ENCODE assay signal across 17 cellular contexts in genomic region chr16:67940436-67941089, GRCh38. TPM values are rescaled to one million over a fixed set of nuclear protein-coding genes. Genes with fewer than 3 reads are reported as not detected.
DNase-seq lines count a peak whose midpoint lies in the region; ATAC-seq and TF ChIP-seq lines count a peak whose summit lies in the region.
"Had no signal": no experiment of that assay in that cellular context is flagged by ENCODE, and none has a peak within 500 bp of the region (broad histone marks: within the 10 kb centered on the region; RNA-seq: fewer than 3 reads in every experiment).

No MANE protein-coding gene starts in this region.

- H3K4me3 Mint-ChIP-seq in activated CD8-positive, alpha-beta memory T cell treated with anti-CD3 and anti-CD28 coated beads, Interleukin-2, amount 10 ng/mL, durations not matched to agents 7 days and 5 days: no peak overlapping the region
- H3K4me3 Mint-ChIP-seq in WTC11: no peak overlapping the region
- H3K4me3 Mint-ChIP-seq in nephron progenitor cell: no peak overlapping the region

- TF ChIP-seq CTCF in WTC11 (IDR thresholded peaks at IDR 0.05) (no peak), nephron progenitor cell (IDR thresholded peaks at IDR 0.05) (no peak), ovary (IDR thresholded peaks at IDR 0.05) (no peak)

- TF ChIP-seq POLR2A in ovary (IDR thresholded peaks at IDR 0.05): no peak

- intact Hi-C loops in ovary (cut with DNase I): no loop called here

- no peak for DNase-seq in activated CD8-positive, alpha-beta memory T cell treated with anti-CD3 and anti-CD28 coated beads, Interleukin-2, amount 10 ng/mL, durations not matched to agents 7 days and 5 days
- DNase-seq in activated CD8-positive, alpha-beta memory T cell treated with anti-CD3 and anti-CD28 coated beads for 24 hours: no peak
- DNase-seq in WTC11 (ENCODE audit: low spot score) (no peak), nephron progenitor cell (no peak), NCI-H82 treated with DMSO at 0.1 percent for 48 hours (lab: John Stamatoyannopoulos, UW; ENCODE audit: unreplicated experiment) (no peak), ovary (no peak)
- DNase-seq: amniotic stem cell; glutamatergic neuron; NCI-H2029 treated with DMSO at 0.1 percent for 48 hours; NCI-H69; retina; stimulated activated CD4-positive, alpha-beta T cell treated with anti-CD3 and anti-CD28 coated beads, Interleukin-1b, Interleukin-23, amount 100 ng/mL, for 48 hours had no signal

- no peak overlapping the region for H3K27ac ChIP-seq in ovary

- H3K4me1 Mint-ChIP-seq in activated CD8-positive, alpha-beta memory T cell treated with anti-CD3 and anti-CD28 coated beads, Interleukin-2, amount 10 ng/mL, durations not matched to agents 7 days and 5 days: peaks cover 34% of the 10 kb centered on the region
- H3K4me1 Mint-ChIP-seq in WTC11 (peaks cover 11% of the 10 kb centered on the region), nephron progenitor cell (peaks cover 21% of the 10 kb centered on the region)

- no peak for ATAC-seq in activated CD8-positive, alpha-beta memory T cell treated with anti-CD3 and anti-CD28 coated beads, Interleukin-2, amount 10 ng/mL, durations not matched to agents 7 days and 5 days
- no peak for ATAC-seq in WTC11

- POLR2A ChIA-PET in WTC11 (lab: Charles Lee): no interaction called here

- H3K9me3 Mint-ChIP-seq in activated CD8-positive, alpha-beta memory T cell treated with anti-CD3 and anti-CD28 coated beads, Interleukin-2, amount 10 ng/mL, durations not matched to agents 7 days and 5 days (ENCODE audit: low read depth): no peaks in the 10 kb centered on the region
- no peaks in the 10 kb centered on the region for H3K9me3 Mint-ChIP-seq in WTC11
- no peaks in the 10 kb centered on the region for H3K9me3 Mint-ChIP-seq in nephron progenitor cell

- no peaks in the 10 kb centered on the region for H3K27me3 Mint-ChIP-seq in activated CD8-positive, alpha-beta memory T cell treated with anti-CD3 and anti-CD28 coated beads, Interleukin-2, amount 10 ng/mL, durations not matched to agents 7 days and 5 days
- H3K27me3 Mint-ChIP-seq in WTC11 (ENCODE audit: low read depth) (no peaks in the 10 kb centered on the region), nephron progenitor cell (ENCODE audit: low read depth, poor library complexity) (no peaks in the 10 kb centered on the region)

- peaks cover 11% of the 10 kb centered on the region for H3K36me3 Mint-ChIP-seq in activated CD8-positive, alpha-beta memory T cell treated with anti-CD3 and anti-CD28 coated beads, Interleukin-2, amount 10 ng/mL, durations not matched to agents 7 days and 5 days
- peaks cover 9% of the 10 kb centered on the region; the same call in 1 of the 2 replicates for H3K36me3 Mint-ChIP-seq in WTC11
- no peaks in the 10 kb centered on the region for H3K36me3 Mint-ChIP-seq in nephron progenitor cell (ENCODE audit: low read depth)

- peak overlapping the region; percentile 69 for H3K27ac Mint-ChIP-seq in activated CD8-positive, alpha-beta memory T cell treated with anti-CD3 and anti-CD28 coated beads, Interleukin-2, amount 10 ng/mL, durations not matched to agents 7 days and 5 days
- H3K27ac Mint-ChIP-seq in WTC11 (no peak overlapping the region), nephron progenitor cell (peak overlapping the region; percentile 29)

- CTCF ChIA-PET in activated CD8-positive, alpha-beta memory T cell treated with anti-CD3 and anti-CD28 coated beads, Interleukin-2, amount 10 ng/mL, durations not matched to agents 7 days and 5 days (lab: Charles Lee): interaction anchor here (0.6 to 5.2 kb wide), 13 partner anchors 8 to 823 kb away, joined by 3 to 28 read pairs (median 5); partner anchors contain the start of gene NRN1L
- CTCF ChIA-PET in WTC11 (lab: Charles Lee): interaction anchor here (1.1 to 5.4 kb wide), 4 partner anchors 41 to 124 kb away, joined by 3 to 61 read pairs (median 8); partner anchors contain the start of genes NRN1L and PSKH1

- no peaks in the 10 kb centered on the region for H3K27me3 ChIP-seq in ovary

- H3K4me3 ChIP-seq in ovary: no peak overlapping the region

- 82 to 90% (median 89%) methylated on average over 5 of the region's 5 CpGs for WGBS in ovary, 3 donors

- H3K9me3 ChIP-seq in ovary: no peaks in the 10 kb centered on the region

- TF ChIP-seq EP300 in ovary (IDR thresholded peaks at IDR 0.05): no peak

- H3K4me1 ChIP-seq in ovary (ENCODE audit: insufficient read depth): peaks cover 25% of the 10 kb centered on the region

- H3K36me3 ChIP-seq in ovary: no peaks in the 10 kb centered on the region

TF ChIP-seq in WTC11, 78 proteins besides CTCF, POLR2A, EP300 and RAD21:
- no peak for TF ChIP-seq ZSCAN18 (CRISPR knock-in tag; IDR thresholded peaks at IDR 0.05)
- no peak for TF ChIP-seq ZNF532 (CRISPR knock-in tag; IDR thresholded peaks at IDR 0.05; ENCODE audit: borderline replicate concordance)
- TF ChIP-seq NFE2L1 (CRISPR knock-in tag; IDR thresholded peaks at IDR 0.05): no peak
- TF ChIP-seq ZNF121 (CRISPR knock-in tag; IDR thresholded peaks at IDR 0.05): peak; percentile 51; the same call in 1 of the 2 replicates

RNA-seq across cellular contexts. Expression of gene LCAT, which starts 3.4 kb away (rescaled TPM):
- 10 to 100 TPM; 15.6 to 22.7 TPM for total RNA-seq in activated CD8-positive, alpha-beta memory T cell treated with anti-CD3 and anti-CD28 coated beads, Interleukin-2, amount 10 ng/mL, durations not matched to agents 7 days and 5 days
- total RNA-seq in WTC11 (2021): 23.3 to 38.3 TPM (median 25.8 TPM) in 3 replicates
- total RNA-seq in ovary: 10 to 100 TPM; 10.5 to 31.2 (median 22.0) TPM
- 10 to 100 TPM in 1 of 2 donors, 1 to 10 TPM in 1; 7.5 to 15.0 TPM for polyA plus RNA-seq in ovary

RNA-seq across cellular contexts. Expression of gene PSMB10, which starts 3.9 kb away (rescaled TPM):
- total RNA-seq in activated CD8-positive, alpha-beta memory T cell treated with anti-CD3 and anti-CD28 coated beads, Interleukin-2, amount 10 ng/mL, durations not matched to agents 7 days and 5 days: 100 to 1,000 TPM; 250 to 296 TPM
- total RNA-seq in WTC11 (2021) (34.8 to 40.9 TPM (median 35.3 TPM) in 3 replicates), ovary (10 to 100 TPM; 26.2 to 64.4 (median 50.8) TPM)
- polyA plus RNA-seq in ovary: 10 to 100 TPM in 1 of 2 donors, 1 to 10 TPM in 1; 5.8 to 63.1 TPM

RNA-seq across cellular contexts. Expression of gene CTRL, which starts 8.9 kb away (rescaled TPM):
- total RNA-seq in activated CD8-positive, alpha-beta memory T cell treated with anti-CD3 and anti-CD28 coated beads, Interleukin-2, amount 10 ng/mL, durations not matched to agents 7 days and 5 days: 1 to 10 TPM; 5.0 to 6.7 TPM
- 1.7 to 3.6 TPM (median 2.8 TPM) in 3 replicates for total RNA-seq in WTC11 (2021)
- 1 to 10 TPM; 1.5 to 4.4 (median 2.5) TPM for total RNA-seq in ovary
- 1 to 10 TPM in 1 of 2 donors, under 1 TPM in 1; 0.35 to 2.5 TPM for polyA plus RNA-seq in ovary
- total RNA-seq: kidney epithelial cell, M059J had no signal

RNA-seq across cellular contexts. Expression of gene SLC12A4, which starts 27.9 kb away (rescaled TPM):
- 10 to 100 TPM; 47.7 to 51.2 TPM for total RNA-seq in activated CD8-positive, alpha-beta memory T cell treated with anti-CD3 and anti-CD28 coated beads, Interleukin-2, amount 10 ng/mL, durations not matched to agents 7 days and 5 days
- total RNA-seq in WTC11 (2021) (67.5 to 94.1 TPM (median 73.7 TPM) in 3 replicates), ovary (10 to 100 TPM; 27.7 to 85.6 (median 56.5) TPM)
- polyA plus RNA-seq in ovary: 10 to 100 TPM; 29.7 to 48.7 TPM

RNA-seq across cellular contexts. Expression of gene DPEP3, which starts 39.7 kb away (rescaled TPM):
- under 1 TPM in 1 of 2 experiments, not detected in 1; 0.28 TPM for total RNA-seq in activated CD8-positive, alpha-beta memory T cell treated with anti-CD3 and anti-CD28 coated beads, Interleukin-2, amount 10 ng/mL, durations not matched to agents 7 days and 5 days
- total RNA-seq in WTC11 (2021) (1.6 to 2.7 TPM (median 2.5 TPM) in 3 replicates), ovary (under 1 TPM in 1 of 7 donors, not detected in 6; 0.23 TPM)
- under 1 TPM in 1 of 2 donors, not detected in 1; 0.05 TPM for polyA plus RNA-seq in ovary
- total RNA-seq: epithelial cell of proximal tubule, kidney epithelial cell, M059J, RPMI7951, ureter had no signal
